In genomic region chr6:170190046-170190445, GRCh38 we compare ENCODE assay signal across 24 cellular contexts.
"Had no signal": no experiment of that assay in that cellular context is flagged by ENCODE, and none has a peak within 500 bp of the region (broad histone marks: within the 10 kb centered on the region; RNA-seq: fewer than 3 reads in every experiment).

No MANE protein-coding gene starts in this region.

- H3K27ac Mint-ChIP-seq: activated naive CD8-positive, alpha-beta T cell treated with anti-CD3 and anti-CD28 coated beads for 36 hours; activated T-cell treated with anti-CD3 and anti-CD28 coated beads, Interleukin-2, amount 50 U/mL, for 72 hours; natural killer cell; stimulated activated naive B cell treated with anti-CD40 and anti-IgM and Interleukin-4, amounts not matched to agents 10 μg/mL and 1 μg/mL and 100 μg/mL, for 72 hours had no signal

- H3K4me1 ChIP-seq: adrenal gland, body of pancreas, prostate gland, sigmoid colon, thyroid gland had no signal

- H3K9me3 ChIP-seq: adrenal gland, body of pancreas, neutrophil, ovary, prostate gland, thyroid gland had no signal

- DNase-seq: activated CD4-positive, CD25-positive, alpha-beta regulatory T cell treated with anti-CD3 and anti-CD28 coated beads, Interleukin-2, amount 50 U/mL, for 72 hours; activated naive CD4-positive, alpha-beta T cell treated with Interleukin-2 at 50 U/mL for 16 hours; activated naive CD8-positive, alpha-beta T cell treated with anti-CD3 and anti-CD28 coated beads for 36 hours; activated T-cell treated with anti-CD3 and anti-CD28 coated beads for 4 hours; activated T-cell treated with anti-CD3 and anti-CD28 coated beads, Interleukin-2, amount 50 U/mL, for 72 hours; adrenal gland; aorta; foreskin fibroblast; hippocampal formation; left colon; ovary; retina; sigmoid colon; small intestine; stimulated activated CD4-positive, alpha-beta T cell treated with anti-CD3 and anti-CD28 coated beads, Interleukin-1b, Interleukin-23, amount 100 ng/mL, for 48 hours; stimulated activated CD4-positive, alpha-beta T cell treated with anti-CD3 and anti-CD28 coated beads, Interleukin-4, amount 100 ng/mL, for 4 hours; stimulated activated naive B cell treated with anti-CD40 and anti-IgM and Interleukin-4, amounts not matched to agents 10 μg/mL and 1 μg/mL and 100 μg/mL, for 72 hours; stomach; T-helper 2 cell; thyroid gland had no signal

- H3K27me3 ChIP-seq: body of pancreas, neutrophil, ovary, sigmoid colon, stomach, thyroid gland had no signal

- H3K36me3 ChIP-seq: adrenal gland, neutrophil, ovary, prostate gland, sigmoid colon, stomach, thyroid gland had no signal

- H3K4me1 Mint-ChIP-seq: activated naive CD8-positive, alpha-beta T cell treated with anti-CD3 and anti-CD28 coated beads for 36 hours; stimulated activated naive B cell treated with anti-CD40 and anti-IgM and Interleukin-4, amounts not matched to agents 10 μg/mL and 1 μg/mL and 100 μg/mL, for 72 hours had no signal

- H3K27ac ChIP-seq: adrenal gland, body of pancreas, neutrophil, ovary, prostate gland, sigmoid colon, stomach, thyroid gland had no signal

- H3K4me3 Mint-ChIP-seq: activated naive CD8-positive, alpha-beta T cell treated with anti-CD3 and anti-CD28 coated beads for 36 hours; activated T-cell treated with anti-CD3 and anti-CD28 coated beads, Interleukin-2, amount 50 U/mL, for 72 hours; natural killer cell; stimulated activated naive B cell treated with anti-CD40 and anti-IgM and Interleukin-4, amounts not matched to agents 10 μg/mL and 1 μg/mL and 100 μg/mL, for 72 hours had no signal

- H3K27me3 Mint-ChIP-seq: activated naive CD8-positive, alpha-beta T cell treated with anti-CD3 and anti-CD28 coated beads for 36 hours had no signal

- H3K4me3 ChIP-seq: adrenal gland, body of pancreas, ovary, prostate gland, sigmoid colon, stomach, thyroid gland had no signal
